ENCODE assay signal across 1 cellular context in the genomic region with DNA sequence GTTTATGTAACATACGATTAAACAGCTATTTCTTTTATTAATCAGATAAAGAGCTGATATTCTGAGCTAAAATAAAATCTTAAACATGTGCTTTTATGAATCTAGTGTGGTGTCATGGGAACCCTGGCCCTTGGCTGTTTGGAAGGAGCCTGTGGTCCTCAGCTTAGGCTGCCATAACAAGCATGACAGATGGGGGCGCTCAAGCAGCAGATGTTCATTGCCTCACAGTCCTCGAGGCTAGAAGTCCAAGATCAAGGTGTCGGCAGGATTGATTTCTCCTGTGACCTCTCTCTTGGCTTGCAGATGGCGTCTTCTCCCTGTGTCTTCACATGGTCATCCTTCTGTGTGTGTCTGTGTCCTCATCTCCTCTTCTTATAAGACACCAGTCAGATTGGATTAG.
TF ChIP-seq lines count a peak whose summit lies in the region.

No MANE protein-coding gene starts in this region.

TF ChIP-seq in SK-N-SH, 30 proteins besides CTCF, POLR2A, EP300 and RAD21 (continued from another document):
- TF ChIP-seq EZH2phosphoT487 (IDR thresholded peaks at IDR 0.05; ENCODE audit: borderline replicate concordance, low read depth) = no peak
- TF ChIP-seq, protein P1, sequence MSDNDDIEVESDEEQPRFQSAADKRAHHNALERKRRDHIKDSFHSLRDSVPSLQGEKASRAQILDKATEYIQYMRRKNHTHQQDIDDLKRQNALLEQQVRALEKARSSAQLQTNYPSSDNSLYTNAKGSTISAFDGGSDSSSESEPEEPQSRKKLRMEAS (IDR thresholded peaks at IDR 0.05; ENCODE audit: low read depth) = no peak
- TF ChIP-seq ELF1 (IDR thresholded peaks at IDR 0.05) = no peak
- TF ChIP-seq FOSL2 (IDR thresholded peaks at IDR 0.05; ENCODE audit: borderline replicate concordance, low read depth) = no peak
- TF ChIP-seq, protein P2, sequence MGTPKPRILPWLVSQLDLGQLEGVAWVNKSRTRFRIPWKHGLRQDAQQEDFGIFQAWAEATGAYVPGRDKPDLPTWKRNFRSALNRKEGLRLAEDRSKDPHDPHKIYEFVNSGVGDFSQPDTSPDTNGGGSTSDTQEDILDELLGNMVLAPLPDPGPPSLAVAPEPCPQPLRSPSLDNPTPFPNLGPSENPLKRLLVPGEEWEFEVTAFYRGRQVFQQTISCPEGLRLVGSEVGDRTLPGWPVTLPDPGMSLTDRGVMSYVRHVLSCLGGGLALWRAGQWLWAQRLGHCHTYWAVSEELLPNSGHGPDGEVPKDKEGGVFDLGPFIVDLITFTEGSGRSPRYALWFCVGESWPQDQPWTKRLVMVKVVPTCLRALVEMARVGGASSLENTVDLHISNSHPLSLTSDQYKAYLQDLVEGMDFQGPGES (IDR thresholded peaks at IDR 0.05; ENCODE audit: low read depth, low read length) = no peak
- no peak for TF ChIP-seq USF2 (IDR thresholded peaks at IDR 0.05; ENCODE audit: borderline replicate concordance, low read depth, low read length)
- no peak for TF ChIP-seq JUND (IDR thresholded peaks at IDR 0.05)
- no peak for TF ChIP-seq NFIC (IDR thresholded peaks at IDR 0.05; ENCODE audit: borderline replicate concordance)
- no peak for TF ChIP-seq MEF2A (IDR thresholded peaks at IDR 0.05; ENCODE audit: borderline replicate concordance, low read depth)
